In genomic region chr1:116151739-116152576, GRCh38 we compare ENCODE assay signal across 1 cellular context.
TF ChIP-seq lines count a peak whose summit lies in the region.

No MANE protein-coding gene starts in this region.

TF ChIP-seq in HepG2, 621 proteins besides CTCF, POLR2A, EP300 and RAD21 (continued from another document):
- TF ChIP-seq REST (IDR thresholded peaks at IDR 0.05; ENCODE audit: borderline replicate concordance in 1 of 2, low read depth in 1 of 2, low read length in 2 of 2) (no peak), RARA (CRISPR knock-in tag; IDR thresholded peaks at IDR 0.05) (0 out of 2 replicates have a peak, but pooled peaks have one; percentile 27), MEIS2 (CRISPR knock-in tag; IDR thresholded peaks at IDR 0.05) (no peak), KDM5A (IDR thresholded peaks at IDR 0.05; ENCODE audit: borderline replicate concordance, low read length) (no peak), STAG1 (CRISPR knock-in tag; IDR thresholded peaks at IDR 0.05) (peak; percentile 80), JUND (CRISPR knock-in tag; IDR thresholded peaks at IDR 0.05) (no peak), ZNF3 (CRISPR knock-in tag; IDR thresholded peaks at IDR 0.05) (no peak), NONO (IDR thresholded peaks at IDR 0.05) (no peak), NONO (CRISPR knock-in tag; conservative IDR thresholded peaks at IDR 0.05) (peak; percentile 58), MAFK (conservative IDR thresholded peaks at IDR 0.05 in 1 of 2, IDR thresholded peaks at IDR 0.05 in 1 of 2; ENCODE audit: low read length in 2 of 2) (no peak), YEATS2 (CRISPR knock-in tag; IDR thresholded peaks at IDR 0.05; ENCODE audit: borderline replicate concordance) (no peak)
